1 cellular context compared by ENCODE assay signal in genomic region chr5:135377751-135378680, GRCh38.
TF ChIP-seq lines count a peak whose summit lies in the region.

No MANE protein-coding gene starts in this region.

TF ChIP-seq in HepG2, 621 proteins besides CTCF, POLR2A, EP300 and RAD21 (continued from another document):
- TF ChIP-seq NFAT5 (CRISPR knock-in tag; IDR thresholded peaks at IDR 0.05) (no peak), ARID2 (CRISPR knock-in tag; IDR thresholded peaks at IDR 0.05; ENCODE audit: borderline replicate concordance) (no peak), PTBP1 (IDR thresholded peaks at IDR 0.05; ENCODE audit: low read depth, low read length, poor library complexity, severe bottlenecking) (no peak), RFXANK (CRISPR knock-in tag; IDR thresholded peaks at IDR 0.05) (no peak)
